In the genomic region with DNA sequence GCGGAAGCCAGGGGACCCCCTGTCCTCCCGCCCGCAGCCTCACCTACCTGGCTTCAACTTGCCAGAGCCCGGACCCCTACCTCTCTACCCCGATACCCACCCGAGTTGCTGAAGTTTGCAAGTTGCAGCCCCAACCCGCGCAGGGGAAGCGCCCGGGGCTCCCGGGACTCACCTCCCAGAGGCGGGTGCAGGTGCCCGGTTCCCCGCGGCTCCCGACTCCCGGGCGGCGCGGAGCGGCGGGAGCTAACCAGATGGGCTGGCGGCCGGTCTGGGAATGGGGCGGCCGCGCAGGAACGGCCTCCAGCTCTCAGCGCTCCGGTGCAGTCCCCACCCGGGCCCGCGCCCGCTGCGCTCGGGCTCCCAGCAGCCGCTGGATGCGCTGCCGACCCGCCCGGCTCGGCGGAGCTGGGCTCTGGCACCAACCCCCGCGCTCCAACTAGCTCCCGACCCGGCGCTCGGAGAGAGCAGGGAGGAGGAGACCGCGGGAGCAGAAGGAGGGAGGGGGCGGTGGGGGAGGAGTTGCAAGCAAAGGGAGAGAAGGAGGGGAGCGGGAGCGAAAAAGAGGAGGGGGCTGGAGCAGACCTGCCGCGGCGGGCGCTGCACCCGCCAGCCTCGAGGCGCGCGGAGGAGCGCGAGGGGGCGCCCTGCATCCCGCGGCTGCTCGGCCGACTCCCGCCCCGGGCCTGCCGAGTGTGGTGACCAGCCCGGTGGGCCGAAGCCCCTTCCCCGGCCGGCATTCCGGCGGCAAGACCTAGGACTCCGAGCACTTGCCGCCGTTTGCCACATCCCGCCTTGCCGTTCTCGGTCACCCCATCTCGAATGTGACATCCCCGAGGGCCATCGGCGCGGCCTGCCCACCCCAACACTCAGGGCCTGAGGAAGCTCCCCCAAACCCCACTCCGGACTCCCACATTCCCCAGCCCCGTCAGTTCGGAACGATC, we compare ENCODE assay signal across 1 cellular context.
TF ChIP-seq lines count a peak whose summit lies in the region.

A gene with protein sequence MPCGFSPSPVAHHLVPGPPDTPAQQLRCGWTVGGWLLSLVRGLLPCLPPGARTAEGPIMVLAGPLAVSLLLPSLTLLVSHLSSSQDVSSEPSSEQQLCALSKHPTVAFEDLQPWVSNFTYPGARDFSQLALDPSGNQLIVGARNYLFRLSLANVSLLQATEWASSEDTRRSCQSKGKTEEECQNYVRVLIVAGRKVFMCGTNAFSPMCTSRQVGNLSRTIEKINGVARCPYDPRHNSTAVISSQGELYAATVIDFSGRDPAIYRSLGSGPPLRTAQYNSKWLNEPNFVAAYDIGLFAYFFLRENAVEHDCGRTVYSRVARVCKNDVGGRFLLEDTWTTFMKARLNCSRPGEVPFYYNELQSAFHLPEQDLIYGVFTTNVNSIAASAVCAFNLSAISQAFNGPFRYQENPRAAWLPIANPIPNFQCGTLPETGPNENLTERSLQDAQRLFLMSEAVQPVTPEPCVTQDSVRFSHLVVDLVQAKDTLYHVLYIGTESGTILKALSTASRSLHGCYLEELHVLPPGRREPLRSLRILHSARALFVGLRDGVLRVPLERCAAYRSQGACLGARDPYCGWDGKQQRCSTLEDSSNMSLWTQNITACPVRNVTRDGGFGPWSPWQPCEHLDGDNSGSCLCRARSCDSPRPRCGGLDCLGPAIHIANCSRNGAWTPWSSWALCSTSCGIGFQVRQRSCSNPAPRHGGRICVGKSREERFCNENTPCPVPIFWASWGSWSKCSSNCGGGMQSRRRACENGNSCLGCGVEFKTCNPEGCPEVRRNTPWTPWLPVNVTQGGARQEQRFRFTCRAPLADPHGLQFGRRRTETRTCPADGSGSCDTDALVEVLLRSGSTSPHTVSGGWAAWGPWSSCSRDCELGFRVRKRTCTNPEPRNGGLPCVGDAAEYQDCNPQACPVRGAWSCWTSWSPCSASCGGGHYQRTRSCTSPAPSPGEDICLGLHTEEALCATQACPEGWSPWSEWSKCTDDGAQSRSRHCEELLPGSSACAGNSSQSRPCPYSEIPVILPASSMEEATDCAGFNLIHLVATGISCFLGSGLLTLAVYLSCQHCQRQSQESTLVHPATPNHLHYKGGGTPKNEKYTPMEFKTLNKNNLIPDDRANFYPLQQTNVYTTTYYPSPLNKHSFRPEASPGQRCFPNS (minus strand): TSS at position 472 of the 941 bp plus-strand sequence. CDS start 66,500 bp downstream, outside the sequence.

TF ChIP-seq in HEK293, 187 proteins besides CTCF, POLR2A, EP300 and RAD21 (continued from another document):
- TF ChIP-seq, protein P1, sequence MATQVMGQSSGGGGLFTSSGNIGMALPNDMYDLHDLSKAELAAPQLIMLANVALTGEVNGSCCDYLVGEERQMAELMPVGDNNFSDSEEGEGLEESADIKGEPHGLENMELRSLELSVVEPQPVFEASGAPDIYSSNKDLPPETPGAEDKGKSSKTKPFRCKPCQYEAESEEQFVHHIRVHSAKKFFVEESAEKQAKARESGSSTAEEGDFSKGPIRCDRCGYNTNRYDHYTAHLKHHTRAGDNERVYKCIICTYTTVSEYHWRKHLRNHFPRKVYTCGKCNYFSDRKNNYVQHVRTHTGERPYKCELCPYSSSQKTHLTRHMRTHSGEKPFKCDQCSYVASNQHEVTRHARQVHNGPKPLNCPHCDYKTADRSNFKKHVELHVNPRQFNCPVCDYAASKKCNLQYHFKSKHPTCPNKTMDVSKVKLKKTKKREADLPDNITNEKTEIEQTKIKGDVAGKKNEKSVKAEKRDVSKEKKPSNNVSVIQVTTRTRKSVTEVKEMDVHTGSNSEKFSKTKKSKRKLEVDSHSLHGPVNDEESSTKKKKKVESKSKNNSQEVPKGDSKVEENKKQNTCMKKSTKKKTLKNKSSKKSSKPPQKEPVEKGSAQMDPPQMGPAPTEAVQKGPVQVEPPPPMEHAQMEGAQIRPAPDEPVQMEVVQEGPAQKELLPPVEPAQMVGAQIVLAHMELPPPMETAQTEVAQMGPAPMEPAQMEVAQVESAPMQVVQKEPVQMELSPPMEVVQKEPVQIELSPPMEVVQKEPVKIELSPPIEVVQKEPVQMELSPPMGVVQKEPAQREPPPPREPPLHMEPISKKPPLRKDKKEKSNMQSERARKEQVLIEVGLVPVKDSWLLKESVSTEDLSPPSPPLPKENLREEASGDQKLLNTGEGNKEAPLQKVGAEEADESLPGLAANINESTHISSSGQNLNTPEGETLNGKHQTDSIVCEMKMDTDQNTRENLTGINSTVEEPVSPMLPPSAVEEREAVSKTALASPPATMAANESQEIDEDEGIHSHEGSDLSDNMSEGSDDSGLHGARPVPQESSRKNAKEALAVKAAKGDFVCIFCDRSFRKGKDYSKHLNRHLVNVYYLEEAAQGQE (tag by site-specific recombination; IDR thresholded peaks at IDR 0.05) = no peak
- TF ChIP-seq ZNF335 (tag by site-specific recombination; conservative IDR thresholded peaks at IDR 0.05) = peak; percentile 81
- TF ChIP-seq, protein P2, sequence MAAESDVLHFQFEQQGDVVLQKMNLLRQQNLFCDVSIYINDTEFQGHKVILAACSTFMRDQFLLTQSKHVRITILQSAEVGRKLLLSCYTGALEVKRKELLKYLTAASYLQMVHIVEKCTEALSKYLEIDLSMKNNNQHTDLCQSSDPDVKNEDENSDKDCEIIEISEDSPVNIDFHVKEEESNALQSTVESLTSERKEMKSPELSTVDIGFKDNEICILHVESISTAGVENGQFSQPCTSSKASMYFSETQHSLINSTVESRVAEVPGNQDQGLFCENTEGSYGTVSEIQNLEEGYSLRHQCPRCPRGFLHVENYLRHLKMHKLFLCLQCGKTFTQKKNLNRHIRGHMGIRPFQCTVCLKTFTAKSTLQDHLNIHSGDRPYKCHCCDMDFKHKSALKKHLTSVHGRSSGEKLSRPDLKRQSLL (tag by site-specific recombination; IDR thresholded peaks at IDR 0.05) = peak; percentile 76
- TF ChIP-seq SP3 (tag by site-specific recombination; IDR thresholded peaks at IDR 0.05) = peak; percentile 37; the same call in 1 of the 2 replicates
- TF ChIP-seq ZNF248 (tag by site-specific recombination; IDR thresholded peaks at IDR 0.05) = no peak
- TF ChIP-seq ZNF621 (tag by site-specific recombination; IDR thresholded peaks at IDR 0.05) = no peak
- TF ChIP-seq ZNF776 (tag by site-specific recombination; IDR thresholded peaks at IDR 0.05; ENCODE audit: borderline replicate concordance) = no peak
- TF ChIP-seq, protein P3, sequence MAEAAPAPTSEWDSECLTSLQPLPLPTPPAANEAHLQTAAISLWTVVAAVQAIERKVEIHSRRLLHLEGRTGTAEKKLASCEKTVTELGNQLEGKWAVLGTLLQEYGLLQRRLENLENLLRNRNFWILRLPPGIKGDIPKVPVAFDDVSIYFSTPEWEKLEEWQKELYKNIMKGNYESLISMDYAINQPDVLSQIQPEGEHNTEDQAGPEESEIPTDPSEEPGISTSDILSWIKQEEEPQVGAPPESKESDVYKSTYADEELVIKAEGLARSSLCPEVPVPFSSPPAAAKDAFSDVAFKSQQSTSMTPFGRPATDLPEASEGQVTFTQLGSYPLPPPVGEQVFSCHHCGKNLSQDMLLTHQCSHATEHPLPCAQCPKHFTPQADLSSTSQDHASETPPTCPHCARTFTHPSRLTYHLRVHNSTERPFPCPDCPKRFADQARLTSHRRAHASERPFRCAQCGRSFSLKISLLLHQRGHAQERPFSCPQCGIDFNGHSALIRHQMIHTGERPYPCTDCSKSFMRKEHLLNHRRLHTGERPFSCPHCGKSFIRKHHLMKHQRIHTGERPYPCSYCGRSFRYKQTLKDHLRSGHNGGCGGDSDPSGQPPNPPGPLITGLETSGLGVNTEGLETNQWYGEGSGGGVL (tag by site-specific recombination; IDR thresholded peaks at IDR 0.05) = peak; percentile 98
- TF ChIP-seq ZNF664 (tag by site-specific recombination; IDR thresholded peaks at IDR 0.05) = no peak
- 0 out of 2 replicates have a peak, but pooled peaks have one; percentile 33 for TF ChIP-seq ZNF660 (tag by site-specific recombination; IDR thresholded peaks at IDR 0.05)
- TF ChIP-seq, protein P4, sequence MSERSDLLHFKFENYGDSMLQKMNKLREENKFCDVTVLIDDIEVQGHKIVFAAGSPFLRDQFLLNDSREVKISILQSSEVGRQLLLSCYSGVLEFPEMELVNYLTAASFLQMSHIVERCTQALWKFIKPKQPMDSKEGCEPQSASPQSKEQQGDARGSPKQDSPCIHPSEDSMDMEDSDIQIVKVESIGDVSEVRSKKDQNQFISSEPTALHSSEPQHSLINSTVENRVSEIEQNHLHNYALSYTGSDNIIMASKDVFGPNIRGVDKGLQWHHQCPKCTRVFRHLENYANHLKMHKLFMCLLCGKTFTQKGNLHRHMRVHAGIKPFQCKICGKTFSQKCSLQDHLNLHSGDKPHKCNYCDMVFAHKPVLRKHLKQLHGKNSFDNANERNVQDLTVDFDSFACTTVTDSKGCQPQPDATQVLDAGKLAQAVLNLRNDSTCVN (tag by site-specific recombination; optimal IDR thresholded peaks at IDR 0.05) = peak; percentile 59
- TF ChIP-seq IKZF3 (tag by site-specific recombination; IDR thresholded peaks at IDR 0.05) = peak; percentile 57
- TF ChIP-seq, protein P5, sequence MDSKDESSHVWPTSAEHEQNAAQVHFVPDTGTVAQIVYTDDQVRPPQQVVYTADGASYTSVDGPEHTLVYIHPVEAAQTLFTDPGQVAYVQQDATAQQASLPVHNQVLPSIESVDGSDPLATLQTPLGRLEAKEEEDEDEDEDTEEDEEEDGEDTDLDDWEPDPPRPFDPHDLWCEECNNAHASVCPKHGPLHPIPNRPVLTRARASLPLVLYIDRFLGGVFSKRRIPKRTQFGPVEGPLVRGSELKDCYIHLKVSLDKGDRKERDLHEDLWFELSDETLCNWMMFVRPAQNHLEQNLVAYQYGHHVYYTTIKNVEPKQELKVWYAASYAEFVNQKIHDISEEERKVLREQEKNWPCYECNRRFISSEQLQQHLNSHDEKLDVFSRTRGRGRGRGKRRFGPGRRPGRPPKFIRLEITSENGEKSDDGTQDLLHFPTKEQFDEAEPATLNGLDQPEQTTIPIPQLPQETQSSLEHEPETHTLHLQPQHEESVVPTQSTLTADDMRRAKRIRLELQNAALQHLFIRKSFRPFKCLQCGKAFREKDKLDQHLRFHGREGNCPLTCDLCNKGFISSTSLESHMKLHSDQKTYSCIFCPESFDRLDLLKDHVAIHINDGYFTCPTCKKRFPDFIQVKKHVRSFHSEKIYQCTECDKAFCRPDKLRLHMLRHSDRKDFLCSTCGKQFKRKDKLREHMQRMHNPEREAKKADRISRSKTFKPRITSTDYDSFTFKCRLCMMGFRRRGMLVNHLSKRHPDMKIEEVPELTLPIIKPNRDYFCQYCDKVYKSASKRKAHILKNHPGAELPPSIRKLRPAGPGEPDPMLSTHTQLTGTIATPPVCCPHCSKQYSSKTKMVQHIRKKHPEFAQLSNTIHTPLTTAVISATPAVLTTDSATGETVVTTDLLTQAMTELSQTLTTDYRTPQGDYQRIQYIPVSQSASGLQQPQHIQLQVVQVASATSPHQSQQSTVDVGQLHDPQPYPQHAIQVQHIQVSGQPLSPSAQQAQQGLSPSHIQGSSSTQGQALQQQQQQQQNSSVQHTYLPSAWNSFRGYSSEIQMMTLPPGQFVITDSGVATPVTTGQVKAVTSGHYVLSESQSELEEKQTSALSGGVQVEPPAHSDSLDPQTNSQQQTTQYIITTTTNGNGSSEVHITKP (tag by site-specific recombination; IDR thresholded peaks at IDR 0.05) = peak; percentile 81
- TF ChIP-seq, protein P6, sequence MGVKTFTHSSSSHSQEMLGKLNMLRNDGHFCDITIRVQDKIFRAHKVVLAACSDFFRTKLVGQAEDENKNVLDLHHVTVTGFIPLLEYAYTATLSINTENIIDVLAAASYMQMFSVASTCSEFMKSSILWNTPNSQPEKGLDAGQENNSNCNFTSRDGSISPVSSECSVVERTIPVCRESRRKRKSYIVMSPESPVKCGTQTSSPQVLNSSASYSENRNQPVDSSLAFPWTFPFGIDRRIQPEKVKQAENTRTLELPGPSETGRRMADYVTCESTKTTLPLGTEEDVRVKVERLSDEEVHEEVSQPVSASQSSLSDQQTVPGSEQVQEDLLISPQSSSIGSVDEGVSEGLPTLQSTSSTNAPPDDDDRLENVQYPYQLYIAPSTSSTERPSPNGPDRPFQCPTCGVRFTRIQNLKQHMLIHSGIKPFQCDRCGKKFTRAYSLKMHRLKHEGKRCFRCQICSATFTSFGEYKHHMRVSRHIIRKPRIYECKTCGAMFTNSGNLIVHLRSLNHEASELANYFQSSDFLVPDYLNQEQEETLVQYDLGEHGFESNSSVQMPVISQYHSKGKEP (tag by site-specific recombination; IDR thresholded peaks at IDR 0.05) = peak; percentile 48; the same call in 1 of the 2 replicates
- peak; percentile 49 for TF ChIP-seq ZFHX2 (tag by site-specific recombination; conservative IDR thresholded peaks at IDR 0.05)
- peak; percentile 44 for TF ChIP-seq SP2 (tag by site-specific recombination; IDR thresholded peaks at IDR 0.05)
- TF ChIP-seq, protein P7, sequence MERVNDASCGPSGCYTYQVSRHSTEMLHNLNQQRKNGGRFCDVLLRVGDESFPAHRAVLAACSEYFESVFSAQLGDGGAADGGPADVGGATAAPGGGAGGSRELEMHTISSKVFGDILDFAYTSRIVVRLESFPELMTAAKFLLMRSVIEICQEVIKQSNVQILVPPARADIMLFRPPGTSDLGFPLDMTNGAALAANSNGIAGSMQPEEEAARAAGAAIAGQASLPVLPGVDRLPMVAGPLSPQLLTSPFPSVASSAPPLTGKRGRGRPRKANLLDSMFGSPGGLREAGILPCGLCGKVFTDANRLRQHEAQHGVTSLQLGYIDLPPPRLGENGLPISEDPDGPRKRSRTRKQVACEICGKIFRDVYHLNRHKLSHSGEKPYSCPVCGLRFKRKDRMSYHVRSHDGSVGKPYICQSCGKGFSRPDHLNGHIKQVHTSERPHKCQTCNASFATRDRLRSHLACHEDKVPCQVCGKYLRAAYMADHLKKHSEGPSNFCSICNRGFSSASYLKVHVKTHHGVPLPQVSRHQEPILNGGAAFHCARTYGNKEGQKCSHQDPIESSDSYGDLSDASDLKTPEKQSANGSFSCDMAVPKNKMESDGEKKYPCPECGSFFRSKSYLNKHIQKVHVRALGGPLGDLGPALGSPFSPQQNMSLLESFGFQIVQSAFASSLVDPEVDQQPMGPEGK (tag by site-specific recombination; IDR thresholded peaks at IDR 0.05) = peak; percentile 17; the same call in 1 of the 2 replicates
- peak; percentile 61; the same call in 1 of the 2 replicates for TF ChIP-seq GLIS2 (tag by site-specific recombination; IDR thresholded peaks at IDR 0.05)
- peak; percentile 83 for TF ChIP-seq ZBTB20 (tag by site-specific recombination; IDR thresholded peaks at IDR 0.05)
- TF ChIP-seq ZNF2 (tag by site-specific recombination; IDR thresholded peaks at IDR 0.05) = 0 out of 2 replicates have a peak, but pooled peaks have one; percentile 16
- no peak for TF ChIP-seq KLF8 (tag by site-specific recombination; IDR thresholded peaks at IDR 0.05)
